ENCODE assay signal across 12 cellular contexts in genomic region chr4:10982305-10982704, GRCh38.
"Had no signal": no experiment of that assay in that cellular context is flagged by ENCODE, and none has a peak within 500 bp of the region (broad histone marks: within the 10 kb centered on the region; RNA-seq: fewer than 3 reads in every experiment).

No MANE protein-coding gene starts in this region.

- H3K36me3 ChIP-seq: heart left ventricle, ovary, tibial artery, vagina had no signal

- FAIRE-seq: astrocyte had no signal

- H3K4me1 ChIP-seq: heart left ventricle, tibial artery had no signal

- H3K9me3 ChIP-seq: heart left ventricle, ovary, tibial artery, vagina had no signal

- H3K27ac ChIP-seq: heart left ventricle, ovary, tibial artery, vagina had no signal

- ATAC-seq: activated CD4-positive, alpha-beta T cell treated with anti-CD3 and anti-CD28 coated beads for 36 hours; activated T-helper 17 cell treated with anti-CD3 and anti-CD28 coated beads, Interleukin-2, amount 50 U/mL, for 72 hours; heart left ventricle; left ventricle myocardium superior had no signal

- DNase-seq: activated CD4-positive, alpha-beta T cell treated with anti-CD3 and anti-CD28 coated beads for 36 hours; activated naive CD4-positive, alpha-beta T cell treated with anti-CD3 and anti-CD28 coated beads for 36 hours; foreskin melanocyte; heart left ventricle; left ventricle myocardium superior; ovary; retina; stimulated activated CD4-positive, alpha-beta T cell treated with anti-CD3 and anti-CD28 coated beads, Interleukin-4, amount 100 ng/mL, for 4 hours; tibial artery had no signal

- H3K27me3 ChIP-seq: ovary, tibial artery, vagina had no signal

- H3K4me3 ChIP-seq: heart left ventricle, ovary, tibial artery, vagina had no signal
